Comparison of ENCODE assay signal across 9 cellular contexts in genomic region chr4:2401610-2401983, GRCh38. TPM values are rescaled to one million over a fixed set of nuclear protein-coding genes. Genes with fewer than 3 reads are reported as not detected.
DNase-seq lines count a peak whose midpoint lies in the region; ATAC-seq and TF ChIP-seq lines count a peak whose summit lies in the region.
"Had no signal": no experiment of that assay in that cellular context is flagged by ENCODE, and none has a peak within 500 bp of the region (broad histone marks: within the 10 kb centered on the region; RNA-seq: fewer than 3 reads in every experiment).

No MANE protein-coding gene starts in this region.

- H3K4me3 Mint-ChIP-seq in naive thymus-derived CD4-positive, alpha-beta T cell = peak overlapping the region in 9 of 10 donors; percentile 79 to 87 (median 84)

- peak overlapping the region in 2 of 9 donors; percentile 57 to 86 for H3K27ac Mint-ChIP-seq in naive thymus-derived CD4-positive, alpha-beta T cell

- H3K4me1 ChIP-seq in left ventricle myocardium inferior (peaks cover 25% of the 10 kb centered on the region), right atrium auricular region (peaks cover 0 to 18% of the 10 kb centered on the region in 2 donors)
- H3K4me1 ChIP-seq in naive thymus-derived CD4-positive, alpha-beta T cell (ENCODE audit: control insufficient read depth in 2 of 2, insufficient read depth in 2 of 2, low read length in 2 of 2) = peaks cover 16% of the 10 kb centered on the region in 2 donors

- peak overlapping the region; percentile 2 for H3K27ac ChIP-seq in left ventricle myocardium inferior (replicated peaks)
- H3K27ac ChIP-seq in right atrium auricular region = no peak overlapping the region
- peak overlapping the region; percentile 74 for H3K27ac ChIP-seq in caudate nucleus (ENCODE audit: low read depth, low read length)
- no peak overlapping the region for H3K27ac ChIP-seq in naive thymus-derived CD4-positive, alpha-beta T cell (ENCODE audit: low read depth, low read length)

- no peaks in the 10 kb centered on the region for H3K9me3 Mint-ChIP-seq in naive thymus-derived CD4-positive, alpha-beta T cell

- peak overlapping the region; percentile 56 for H3K4me3 ChIP-seq in left ventricle myocardium inferior
- peak overlapping the region in 1 of 2 donors; percentile 44 for H3K4me3 ChIP-seq in right atrium auricular region
- H3K4me3 ChIP-seq in naive thymus-derived CD4-positive, alpha-beta T cell (ENCODE audit: low read length) = peak overlapping the region; percentile 53

- intact Hi-C loops in left ventricle myocardium inferior (cut with micrococcal nuclease) = no loop called here
- intact Hi-C loops in naive thymus-derived CD4-positive, alpha-beta T cell (cut with micrococcal nuclease) = no loop called here

- peaks cover 0 to 1% (median 0%) of the 10 kb centered on the region in 5 donors for H3K36me3 Mint-ChIP-seq in naive thymus-derived CD4-positive, alpha-beta T cell

- H3K36me3 ChIP-seq in left ventricle myocardium inferior (no peaks in the 10 kb centered on the region), right atrium auricular region (no peaks in the 10 kb centered on the region)
- no peaks in the 10 kb centered on the region for H3K36me3 ChIP-seq in naive thymus-derived CD4-positive, alpha-beta T cell (ENCODE audit: control insufficient read depth in 2 of 3, insufficient read depth in 3 of 3, low read length in 3 of 3)

- TF ChIP-seq CTCF in left ventricle myocardium inferior (IDR thresholded peaks at IDR 0.05; ENCODE audit: borderline replicate concordance) = no peak
- no peak for TF ChIP-seq CTCF in right atrium auricular region (IDR thresholded peaks at IDR 0.05)

- H3K9me3 ChIP-seq in left ventricle myocardium inferior (replicated peaks) (no peaks in the 10 kb centered on the region), right atrium auricular region (no peaks in the 10 kb centered on the region)
- H3K9me3 ChIP-seq in naive thymus-derived CD4-positive, alpha-beta T cell (ENCODE audit: control insufficient read depth in 2 of 3, low read length in 3 of 3) = no peaks in the 10 kb centered on the region

- peaks cover 13 to 37% (median 26%) of the 10 kb centered on the region in 7 donors for H3K4me1 Mint-ChIP-seq in naive thymus-derived CD4-positive, alpha-beta T cell

- H3K27me3 ChIP-seq in left ventricle myocardium inferior (ENCODE audit: low read depth) (no peaks in the 10 kb centered on the region), right atrium auricular region (no peaks in the 10 kb centered on the region)
- H3K27me3 ChIP-seq in naive thymus-derived CD4-positive, alpha-beta T cell (ENCODE audit: control insufficient read depth in 2 of 2, insufficient read depth in 2 of 2, low read length in 2 of 2) = no peaks in the 10 kb centered on the region

- POLR2A ChIA-PET in naive thymus-derived CD4-positive, alpha-beta T cell (lab: Charles Lee) = interaction anchor here (1.5 to 4.2 kb wide), 2 partner anchors 11 to 14 kb away, joined by 10 to 27 read pairs; no protein-coding TSS in a partner anchor

- H3K27me3 Mint-ChIP-seq in naive thymus-derived CD4-positive, alpha-beta T cell = peaks cover 0 to 10% (median 0%) of the 10 kb centered on the region in 5 donors

- no peak for ATAC-seq in naive thymus-derived CD4-positive, alpha-beta T cell
- ATAC-seq in HG02623 (IDR thresholded peaks at IDR 0.05; ENCODE audit: unreplicated experiment) = no peak
- ATAC-seq in HG03571 (IDR thresholded peaks at IDR 0.05; ENCODE audit: unreplicated experiment) = no peak

- CTCF ChIA-PET in naive thymus-derived CD4-positive, alpha-beta T cell (lab: Charles Lee) = interaction anchor here (1.5 kb wide), 1 partner anchor 11 kb away, joined by 6 read pairs; no protein-coding TSS in a partner anchor

- DNase-seq in left ventricle myocardium inferior (no peak), right atrium auricular region (ENCODE audit: low spot score) (no peak), caudate nucleus (lab: John Stamatoyannopoulos, UW) (peak in 1 of 61 donors; percentile 18), NCI-H2227 (lab: John Stamatoyannopoulos, UW; ENCODE audit: unreplicated experiment) (no peak), NCI-H524 treated with DMSO at 0.1 percent for 48 hours (lab: John Stamatoyannopoulos, UW) (no peak)
- no peak for DNase-seq in naive thymus-derived CD4-positive, alpha-beta T cell

RNA-seq across cellular contexts. Expression of gene ZFYVE28, which starts 16.8 kb away (rescaled TPM):
- total RNA-seq in left ventricle myocardium inferior (5.6 TPM), right atrium auricular region (1 to 10 TPM; 3.4 to 6.0 TPM)
- 10 to 100 TPM; 15.2 to 26.5 (median 16.1) TPM for total RNA-seq in naive thymus-derived CD4-positive, alpha-beta T cell
- 1 to 10 TPM; 6.1 to 7.4 TPM for polyA plus RNA-seq in naive thymus-derived CD4-positive, alpha-beta T cell

RNA-seq across cellular contexts. Expression of gene CFAP99, which starts 17.2 kb away (rescaled TPM):
- total RNA-seq in left ventricle myocardium inferior (not detected), right atrium auricular region (not detected)
- total RNA-seq in naive thymus-derived CD4-positive, alpha-beta T cell = under 1 TPM in 2 of 5 experiments, not detected in 3; 0.12 to 0.27 TPM
- not detected for polyA plus RNA-seq in naive thymus-derived CD4-positive, alpha-beta T cell
- total RNA-seq: frontal cortex had no signal

Comparison
In these comparisons a context has a peak if more than half of its experiments do, and no peak if none do; other contexts are left out.
1. H3K27ac ChIP-seq: peak in left ventricle myocardium inferior (single experiment) and caudate nucleus (single experiment); none in right atrium auricular region (0 of 2) and naive thymus-derived CD4-positive, alpha-beta T cell (single experiment).